Comparison of ENCODE assay signal across 1 cellular context in the genomic region with DNA sequence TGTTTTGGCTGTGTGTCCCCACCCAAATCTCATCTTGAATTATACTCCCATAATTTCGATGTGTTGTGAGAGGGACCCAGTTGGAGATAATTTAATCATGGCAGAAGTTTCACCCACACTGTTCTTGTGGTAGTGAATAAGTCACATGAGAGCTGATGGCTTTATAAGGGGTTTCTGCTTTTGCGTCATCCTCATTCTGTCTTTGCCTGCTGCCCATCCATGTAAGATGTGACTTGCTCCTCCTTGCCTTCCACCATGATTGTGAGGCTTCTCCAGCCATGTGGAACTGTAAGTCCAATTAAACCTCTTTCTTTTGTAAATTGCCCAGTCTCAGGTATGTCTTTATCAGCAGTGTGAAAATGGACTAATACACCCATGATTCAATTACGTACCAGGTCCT.
TF ChIP-seq lines count a peak whose summit lies in the region.

No MANE protein-coding gene starts in this region.

TF ChIP-seq in K562, 482 proteins besides CTCF, POLR2A, EP300 and RAD21:
- peak; percentile 93 for TF ChIP-seq ZNF431 (CRISPR knock-in tag; IDR thresholded peaks at IDR 0.05)
